In genomic region chr5:132447196-132447595, GRCh38 we compare ENCODE assay signal across 17 cellular contexts. TPM values are rescaled to one million over a fixed set of nuclear protein-coding genes. Genes with fewer than 3 reads are reported as not detected.
A peak's percentile ranks its signal among the peaks of the same experiment; 100 is the strongest.
DNase-seq lines count a peak whose midpoint lies in the region; ATAC-seq and TF ChIP-seq lines count a peak whose summit lies in the region.
"Had no signal": no experiment of that assay in that cellular context is flagged by ENCODE, and none has a peak within 500 bp of the region (broad histone marks: within the 10 kb centered on the region; RNA-seq: fewer than 3 reads in every experiment).

No MANE protein-coding gene starts in this region.

- intact Hi-C loops in left ventricle myocardium inferior (cut with micrococcal nuclease) (no loop called here), Right ventricle myocardium superior (cut with DNase I) (no loop called here), breast epithelium (cut with DNase I; ENCODE audit: low total_unique reads) (no loop called here), upper lobe of right lung (cut with DNase I) (no loop called here), body of pancreas (cut with DNase I) (no loop called here)

- H3K4me3 ChIP-seq in left ventricle myocardium inferior (no peak overlapping the region), breast epithelium (no peak overlapping the region), muscle layer of colon (ENCODE audit: low read depth in 1 of 2, low read length in 2 of 2) (peak overlapping the region in 1 of 2 donors; percentile 2), upper lobe of right lung (no peak overlapping the region), body of pancreas (no peak overlapping the region)
- H3K4me3 ChIP-seq: BLaER1 treated with 17β-estradiol and CSF1 and Interleukin-3, amounts not matched to agents 10 nM and 100 nM; lower lobe of right lung; SK-N-MC had no signal

- peaks cover 68% of the 10 kb centered on the region for H3K4me1 ChIP-seq in left ventricle myocardium inferior
- peaks cover 7 to 30% of the 10 kb centered on the region in 2 donors for H3K4me1 ChIP-seq in breast epithelium
- peaks cover 50% of the 10 kb centered on the region for H3K4me1 ChIP-seq in muscle layer of colon (ENCODE audit: insufficient read depth, low read length)
- peaks cover 41% of the 10 kb centered on the region for H3K4me1 ChIP-seq in upper lobe of right lung
- peaks cover 24% of the 10 kb centered on the region for H3K4me1 ChIP-seq in body of pancreas

- H3K9me3 ChIP-seq in left ventricle myocardium inferior (replicated peaks) (no peaks in the 10 kb centered on the region), breast epithelium (no peaks in the 10 kb centered on the region), muscle layer of colon (ENCODE audit: low read length) (no peaks in the 10 kb centered on the region), upper lobe of right lung (no peaks in the 10 kb centered on the region), body of pancreas (no peaks in the 10 kb centered on the region)
- H3K9me3 ChIP-seq: lower lobe of right lung had no signal

- H3K27ac ChIP-seq in left ventricle myocardium inferior (replicated peaks), result peak overlapping the region; percentile 74
- peak overlapping the region; percentile 42 to 82 for H3K27ac ChIP-seq in breast epithelium
- H3K27ac ChIP-seq in muscle layer of colon (ENCODE audit: low read depth, low read length), result peak overlapping the region; percentile 85
- H3K27ac ChIP-seq in upper lobe of right lung, result peak overlapping the region; percentile 17
- H3K27ac ChIP-seq in body of pancreas, result peak overlapping the region in 2 of 4 donors; percentile 40 to 42
- H3K27ac ChIP-seq: brain microvascular endothelial cell, SK-N-MC had no signal

- 64 to 94% methylated on average over 2 of the region's 2 CpGs for WGBS in body of pancreas, 2 donors

- no peak for TF ChIP-seq POLR2A in breast epithelium (IDR thresholded peaks at IDR 0.05)
- no peak for TF ChIP-seq POLR2A in body of pancreas (IDR thresholded peaks at IDR 0.05)

- TF ChIP-seq CTCF in left ventricle myocardium inferior (IDR thresholded peaks at IDR 0.05; ENCODE audit: borderline replicate concordance) (no peak), breast epithelium (IDR thresholded peaks at IDR 0.05) (no peak), upper lobe of right lung (IDR thresholded peaks at IDR 0.05) (no peak), body of pancreas (IDR thresholded peaks at IDR 0.05) (no peak)

- H3K27me3 ChIP-seq in left ventricle myocardium inferior (ENCODE audit: low read depth), result no peaks in the 10 kb centered on the region
- no peaks in the 10 kb centered on the region for H3K27me3 ChIP-seq in breast epithelium
- no peaks in the 10 kb centered on the region for H3K27me3 ChIP-seq in muscle layer of colon (ENCODE audit: control insufficient read depth in 1 of 2, insufficient read depth in 2 of 2, low read length in 2 of 2)
- H3K27me3 ChIP-seq in upper lobe of right lung, result no peaks in the 10 kb centered on the region
- H3K27me3 ChIP-seq in body of pancreas, result no peaks in the 10 kb centered on the region
- H3K27me3 ChIP-seq: BLaER1 treated with 17β-estradiol and CSF1 and Interleukin-3, amounts not matched to agents 10 nM and 100 nM; brain microvascular endothelial cell had no signal

- ATAC-seq in Right ventricle myocardium superior (ENCODE audit: poor library complexity) (no peak), upper lobe of right lung (no peak), HG03280 (IDR thresholded peaks at IDR 0.05; ENCODE audit: unreplicated experiment) (no peak), body of pancreas (no peak)
- ATAC-seq: WTC11 had no signal

- DNase-seq in left ventricle myocardium inferior, result no peak
- no peak for DNase-seq in Right ventricle myocardium superior
- DNase-seq in breast epithelium (ENCODE audit: low spot score in 2 of 2), result no peak
- DNase-seq in upper lobe of right lung, result no peak
- DNase-seq in NCI-H446 (lab: John Stamatoyannopoulos, UW), result no peak
- no peak for DNase-seq in body of pancreas
- DNase-seq: brain microvascular endothelial cell; H7; lower lobe of right lung; MM.1S; NCI-H2107; stimulated activated CD4-positive, alpha-beta T cell treated with anti-CD3 and anti-CD28 coated beads, Interleukin-1b, Interleukin-23, amount 100 ng/mL, for 48 hours had no signal

- H3K36me3 ChIP-seq in left ventricle myocardium inferior, result peaks cover 24% of the 10 kb centered on the region
- H3K36me3 ChIP-seq in breast epithelium, result no peaks in the 10 kb centered on the region
- H3K36me3 ChIP-seq in muscle layer of colon (ENCODE audit: insufficient read depth, low read length), result peaks cover 5% of the 10 kb centered on the region
- peaks cover 16% of the 10 kb centered on the region for H3K36me3 ChIP-seq in upper lobe of right lung
- H3K36me3 ChIP-seq in body of pancreas (replicated peaks in 1 of 2; ENCODE audit: insufficient read depth in 1 of 2, low read depth in 2 of 2), result no peaks in the 10 kb centered on the region
- H3K36me3 ChIP-seq: brain microvascular endothelial cell had no signal

- H3K9ac ChIP-seq in muscle layer of colon (ENCODE audit: low read length), result peak overlapping the region; percentile 19
- H3K9ac ChIP-seq: BLaER1 treated with 17β-estradiol and CSF1 and Interleukin-3, amounts not matched to agents 10 nM and 100 nM had no signal

RNA-seq across cellular contexts. Expression of gene IRF1, which starts 43.4 kb away (rescaled TPM):
- total RNA-seq in left ventricle myocardium inferior (10.9 TPM), Right ventricle myocardium superior (12.5 TPM), breast epithelium (10 to 100 TPM; 10.4 to 27.8 (median 18.0) TPM), upper lobe of right lung (59.5 TPM), body of pancreas (10 to 100 TPM; 12.2 to 15.5 TPM)
